15 cellular contexts compared by ENCODE assay signal in genomic region chr12:108448246-108448645, GRCh38.
DNase-seq lines count a peak whose midpoint lies in the region; ATAC-seq and TF ChIP-seq lines count a peak whose summit lies in the region.
"Had no signal": no experiment of that assay in that cellular context is flagged by ENCODE, and none has a peak within 500 bp of the region (broad histone marks: within the 10 kb centered on the region; RNA-seq: fewer than 3 reads in every experiment).

No MANE protein-coding gene starts in this region.

- H2AFZ ChIP-seq in GM23338 (peak overlapping the region; percentile 72; the same call in 1 of the 2 replicates), smooth muscle cell (ENCODE audit: low read depth) (no peak overlapping the region)

- H3K36me3 ChIP-seq in GM23338 (ENCODE audit: insufficient read depth), result no peaks in the 10 kb centered on the region
- no peaks in the 10 kb centered on the region for H3K36me3 ChIP-seq in smooth muscle cell (ENCODE audit: low read depth)
- H3K36me3 ChIP-seq: HAP-1 had no signal

- H3K27ac Mint-ChIP-seq in GM23338 (no peak overlapping the region), nephron (peak overlapping the region in 2 of 3 experiments; percentile 76 to 77)
- H3K27ac Mint-ChIP-seq: CD4-positive, alpha-beta T cell had no signal

- H4K20me1 ChIP-seq in GM23338 (replicated peaks; ENCODE audit: insufficient read depth) (no peaks in the 10 kb centered on the region), smooth muscle cell (ENCODE audit: low read depth) (no peaks in the 10 kb centered on the region)

- no peak overlapping the region for H3K9ac ChIP-seq in smooth muscle cell (ENCODE audit: low read depth)

- DNase-seq in GM23338 (ENCODE audit: low spot score) (no peak), cerebellum (ENCODE audit: low spot score) (peak; percentile 61), smooth muscle cell (lab: John Stamatoyannopoulos, UW; ENCODE audit: unreplicated experiment) (no peak), OCI-M1 (lab: John Stamatoyannopoulos, UW) (no peak)
- DNase-seq: ACHN; Caco-2; CD4-positive, alpha-beta T cell; GDM1; GOT3; IMR-90 had no signal

- H3K27me3 Mint-ChIP-seq in GM23338 (ENCODE audit: insufficient read depth, low read depth, poor library complexity) (no peaks in the 10 kb centered on the region), nephron (ENCODE audit: low read depth) (peaks cover 6% of the 10 kb centered on the region)

- H3K4me1 ChIP-seq in GM23338 (ENCODE audit: insufficient read depth), result peaks cover 38% of the 10 kb centered on the region
- H3K4me1 ChIP-seq in smooth muscle cell (ENCODE audit: low read depth), result peaks cover 21% of the 10 kb centered on the region
- H3K4me1 ChIP-seq: Caco-2, HAP-1 had no signal

- H3K27ac ChIP-seq in GM23338 (ENCODE audit: low read depth) (no peak overlapping the region), smooth muscle cell (ENCODE audit: low read depth) (no peak overlapping the region)
- H3K27ac ChIP-seq: C4-2B had no signal

- H3K27me3 ChIP-seq in GM23338 (ENCODE audit: insufficient read depth) (no peaks in the 10 kb centered on the region), smooth muscle cell (ENCODE audit: low read depth) (no peaks in the 10 kb centered on the region)

- no peaks in the 10 kb centered on the region for H3K9me3 ChIP-seq in smooth muscle cell (replicated peaks; ENCODE audit: low read depth)
- H3K9me3 ChIP-seq: Caco-2, HAP-1 had no signal

- peaks cover 4% of the 10 kb centered on the region for H3K9me2 ChIP-seq in GM23338 (ENCODE audit: insufficient read depth)

- TF ChIP-seq CTCF in GM23338 (conservative IDR thresholded peaks at IDR 0.05; ENCODE audit: low read depth in 2 of 2), result no peak
- no peak for TF ChIP-seq CTCF in nephron (IDR thresholded peaks at IDR 0.05; ENCODE audit: unreplicated experiment in 3 of 3)
- no peak for TF ChIP-seq CTCF in smooth muscle cell (IDR thresholded peaks at IDR 0.05; ENCODE audit: borderline replicate concordance, insufficient read depth, poor library complexity, severe bottlenecking)

- no peak for ATAC-seq in GM23338
- no peak for ATAC-seq in HG02938 (IDR thresholded peaks at IDR 0.05; ENCODE audit: unreplicated experiment)
- ATAC-seq: K562 had no signal

- H3K4me3 ChIP-seq in GM23338, result no peak overlapping the region
- no peak overlapping the region for H3K4me3 ChIP-seq in smooth muscle cell
- H3K4me3 ChIP-seq: HAP-1, K562 had no signal

- no peaks in the 10 kb centered on the region for H3K9me3 Mint-ChIP-seq in GM23338
- H3K9me3 Mint-ChIP-seq in nephron, result no peaks in the 10 kb centered on the region
- H3K9me3 Mint-ChIP-seq: CD4-positive, alpha-beta T cell had no signal

- H3K4me1 Mint-ChIP-seq in GM23338 (peaks cover 39% of the 10 kb centered on the region), nephron (peaks cover 26% of the 10 kb centered on the region)

- 82% methylated on average over 5 of the region's 5 CpGs for WGBS in smooth muscle cell (ENCODE audit: low lambda C conversion rate)

- H3K36me3 Mint-ChIP-seq in GM23338 (ENCODE audit: low read depth) (no peaks in the 10 kb centered on the region), nephron (ENCODE audit: low read depth) (no peaks in the 10 kb centered on the region)

- no peak overlapping the region for H3K4me2 ChIP-seq in GM23338
- H3K4me2 ChIP-seq in smooth muscle cell, result no peak overlapping the region

- H3K79me2 ChIP-seq in GM23338 (replicated peaks; ENCODE audit: insufficient read depth) (no peaks in the 10 kb centered on the region), smooth muscle cell (ENCODE audit: low read depth) (no peaks in the 10 kb centered on the region)

- no peaks in the 10 kb centered on the region for H3F3A ChIP-seq in GM23338 (replicated peaks; ENCODE audit: low read depth)
- H3F3A ChIP-seq in smooth muscle cell (ENCODE audit: low read depth), result no peaks in the 10 kb centered on the region

- no peak overlapping the region for H3K4me3 Mint-ChIP-seq in GM23338
- H3K4me3 Mint-ChIP-seq in nephron, result no peak overlapping the region
- H3K4me3 Mint-ChIP-seq: CD4-positive, alpha-beta T cell had no signal

TF ChIP-seq in GM23338, 12 proteins besides CTCF, POLR2A, EP300 and RAD21:
- TF ChIP-seq JUNB (IDR thresholded peaks at IDR 0.05; ENCODE audit: unreplicated experiment) (no peak), CREB1 (CRISPR knock-in tag; IDR thresholded peaks at IDR 0.05; ENCODE audit: low read depth) (no peak), POLR2AphosphoS5 (IDR thresholded peaks at IDR 0.05; ENCODE audit: low read depth) (no peak), EZH2 (IDR thresholded peaks at IDR 0.05; ENCODE audit: low read depth, unreplicated experiment) (no peak), STAT1 (IDR thresholded peaks at IDR 0.05; ENCODE audit: unreplicated experiment) (no peak), ZNF462 (CRISPR knock-in tag; IDR thresholded peaks at IDR 0.05) (no peak)
